In genomic region chr16:74573622-74574021, GRCh38 we compare ENCODE assay signal across 23 cellular contexts. TPM values are rescaled to one million over a fixed set of nuclear protein-coding genes. Genes with fewer than 3 reads are reported as not detected.
DNase-seq lines count a peak whose midpoint lies in the region; ATAC-seq and TF ChIP-seq lines count a peak whose summit lies in the region.
"Had no signal": no experiment of that assay in that cellular context is flagged by ENCODE, and none has a peak within 500 bp of the region (broad histone marks: within the 10 kb centered on the region; RNA-seq: fewer than 3 reads in every experiment).

No MANE protein-coding gene starts in this region.

- no peak for TF ChIP-seq CTCF in activated CD8-positive, alpha-beta T cell treated with anti-CD3 and anti-CD28 coated beads for 36 hours (IDR thresholded peaks at IDR 0.05)
- TF ChIP-seq CTCF in HEK293 (tag by site-specific recombination; IDR thresholded peaks at IDR 0.05) (no peak), WERI-Rb-1 (IDR thresholded peaks at IDR 0.05; ENCODE audit: low read depth, low read length) (no peak), nephron progenitor cell (IDR thresholded peaks at IDR 0.05) (no peak)

- H3K9me3 ChIP-seq in HEK293 (ENCODE audit: control insufficient read depth, insufficient read depth, low read depth, low read length) (no peaks in the 10 kb centered on the region), WERI-Rb-1 (ENCODE audit: severe bottlenecking) (no peaks in the 10 kb centered on the region)
- H3K9me3 ChIP-seq: SK-N-SH, upper lobe of left lung had no signal

- CTCF ChIA-PET in activated CD8-positive, alpha-beta T cell treated with anti-CD3 and anti-CD28 coated beads for 36 hours (lab: Charles Lee), result interaction anchor here (1.2 to 1.9 kb wide), 2 partner anchors 10 to 34 kb away, joined by 3 to 4 read pairs; partner anchors contain the start of gene GLG1
- CTCF ChIA-PET in activated CD8-positive, alpha-beta T cell treated with anti-CD3 and anti-CD28 coated beads, Interleukin-2, amount 10 ng/mL, durations not matched to agents 7 days and 5 days (lab: Charles Lee), result interaction anchor here (0.5 to 1.3 kb wide), 3 partner anchors 12 to 136 kb away, joined by 3 to 9 read pairs (median 5); no protein-coding TSS in a partner anchor
- CTCF ChIA-PET in HEK293 (lab: Yijun Ruan, JAX), result interaction anchor here (0.9 kb wide), 1 partner anchor 20 kb away, joined by 3 read pairs; no protein-coding TSS in a partner anchor

- POLR2A ChIA-PET in activated CD8-positive, alpha-beta T cell treated with anti-CD3 and anti-CD28 coated beads for 36 hours (lab: Charles Lee), result interaction anchor here (0.8 to 0.9 kb wide), 3 partner anchors 14 to 65 kb away, joined by 3 read pairs; no protein-coding TSS in a partner anchor
- POLR2A ChIA-PET in activated CD8-positive, alpha-beta T cell treated with anti-CD3 and anti-CD28 coated beads, Interleukin-2, amount 10 ng/mL, durations not matched to agents 7 days and 5 days (lab: Charles Lee), result no interaction called here
- POLR2A ChIA-PET in HEK293 (lab: Yijun Ruan, JAX), result interaction anchor here (1.1 kb wide), 1 partner anchor 33 kb away, joined by 3 read pairs; the partner anchor contains the start of gene GLG1

- H3K36me3 ChIP-seq in HEK293 (ENCODE audit: control insufficient read depth in 2 of 2, insufficient read depth in 1 of 2, low read length in 2 of 2), result no peaks in the 10 kb centered on the region
- H3K36me3 ChIP-seq in WERI-Rb-1, result no peaks in the 10 kb centered on the region
- H3K36me3 ChIP-seq: upper lobe of left lung had no signal

- H3K4me3 Mint-ChIP-seq in activated CD8-positive, alpha-beta T cell treated with anti-CD3 and anti-CD28 coated beads for 36 hours, result no peak overlapping the region
- H3K4me3 Mint-ChIP-seq in activated CD8-positive, alpha-beta T cell treated with anti-CD3 and anti-CD28 coated beads, Interleukin-2, amount 10 ng/mL, durations not matched to agents 7 days and 5 days, result no peak overlapping the region
- no peak overlapping the region for H3K4me3 Mint-ChIP-seq in nephron progenitor cell
- H3K4me3 Mint-ChIP-seq: B cell had no signal

- H3K27me3 Mint-ChIP-seq in activated CD8-positive, alpha-beta T cell treated with anti-CD3 and anti-CD28 coated beads for 36 hours, result no peaks in the 10 kb centered on the region
- H3K27me3 Mint-ChIP-seq in activated CD8-positive, alpha-beta T cell treated with anti-CD3 and anti-CD28 coated beads, Interleukin-2, amount 10 ng/mL, durations not matched to agents 7 days and 5 days (ENCODE audit: low read depth), result no peaks in the 10 kb centered on the region
- H3K27me3 Mint-ChIP-seq in nephron progenitor cell (ENCODE audit: low read depth, poor library complexity), result no peaks in the 10 kb centered on the region
- H3K27me3 Mint-ChIP-seq: B cell had no signal

- intact Hi-C loops in activated CD8-positive, alpha-beta T cell treated with anti-CD3 and anti-CD28 coated beads for 36 hours (cut with micrococcal nuclease), result no loop called here

- H3K4me1 Mint-ChIP-seq in activated CD8-positive, alpha-beta T cell treated with anti-CD3 and anti-CD28 coated beads for 36 hours (ENCODE audit: low read depth), result peaks cover 66% of the 10 kb centered on the region
- H3K4me1 Mint-ChIP-seq in activated CD8-positive, alpha-beta T cell treated with anti-CD3 and anti-CD28 coated beads, Interleukin-2, amount 10 ng/mL, durations not matched to agents 7 days and 5 days (ENCODE audit: low read depth), result peaks cover 30% of the 10 kb centered on the region
- peaks cover 42% of the 10 kb centered on the region for H3K4me1 Mint-ChIP-seq in nephron progenitor cell

- no peak overlapping the region for H3K27ac ChIP-seq in HEK293 (ENCODE audit: extremely low read depth, low read depth, low read length)
- peak overlapping the region; percentile 23 for H3K27ac ChIP-seq in WERI-Rb-1
- H3K27ac ChIP-seq: skin epidermis, upper lobe of left lung had no signal

- peak overlapping the region; percentile 16 for H3K27ac Mint-ChIP-seq in activated CD8-positive, alpha-beta T cell treated with anti-CD3 and anti-CD28 coated beads for 36 hours
- no peak overlapping the region for H3K27ac Mint-ChIP-seq in activated CD8-positive, alpha-beta T cell treated with anti-CD3 and anti-CD28 coated beads, Interleukin-2, amount 10 ng/mL, durations not matched to agents 7 days and 5 days
- H3K27ac Mint-ChIP-seq in nephron progenitor cell, result peak overlapping the region; percentile 31
- H3K27ac Mint-ChIP-seq: activated T-helper 2 cell treated with anti-CD3 and anti-CD28 coated beads, Interferon-gamma antibody, Interleukin-2, Interleukin-4, amounts not matched to agents 10 μg/mL and 5 μg/mL and 100 μg/mL, durations not matched to agents 14 hours and 24 hours and 36 hours; B cell had no signal

- H3K9me3 Mint-ChIP-seq in activated CD8-positive, alpha-beta T cell treated with anti-CD3 and anti-CD28 coated beads for 36 hours, result no peaks in the 10 kb centered on the region
- no peaks in the 10 kb centered on the region for H3K9me3 Mint-ChIP-seq in activated CD8-positive, alpha-beta T cell treated with anti-CD3 and anti-CD28 coated beads, Interleukin-2, amount 10 ng/mL, durations not matched to agents 7 days and 5 days (ENCODE audit: insufficient read depth)
- no peaks in the 10 kb centered on the region for H3K9me3 Mint-ChIP-seq in nephron progenitor cell
- H3K9me3 Mint-ChIP-seq: activated T-helper 2 cell treated with anti-CD3 and anti-CD28 coated beads, Interferon-gamma antibody, Interleukin-2, Interleukin-4, amounts not matched to agents 10 μg/mL and 5 μg/mL and 100 μg/mL, durations not matched to agents 14 hours and 24 hours and 36 hours had no signal

- H3K27me3 ChIP-seq in WERI-Rb-1 (ENCODE audit: insufficient read depth, low read depth, severe bottlenecking), result no peaks in the 10 kb centered on the region
- H3K27me3 ChIP-seq: upper lobe of left lung had no signal

- H3K36me3 Mint-ChIP-seq in activated CD8-positive, alpha-beta T cell treated with anti-CD3 and anti-CD28 coated beads for 36 hours (ENCODE audit: low read depth), result peaks cover 4% of the 10 kb centered on the region
- peaks cover 10% of the 10 kb centered on the region for H3K36me3 Mint-ChIP-seq in activated CD8-positive, alpha-beta T cell treated with anti-CD3 and anti-CD28 coated beads, Interleukin-2, amount 10 ng/mL, durations not matched to agents 7 days and 5 days (ENCODE audit: low read depth)
- peaks cover 5% of the 10 kb centered on the region for H3K36me3 Mint-ChIP-seq in nephron progenitor cell (ENCODE audit: low read depth)

- no peak for DNase-seq in activated CD8-positive, alpha-beta T cell treated with anti-CD3 and anti-CD28 coated beads for 36 hours
- DNase-seq in activated CD8-positive, alpha-beta T cell treated with anti-CD3 and anti-CD28 coated beads, Interleukin-2, amount 10 ng/mL, durations not matched to agents 7 days and 5 days, result no peak
- DNase-seq in WERI-Rb-1 (peak; percentile 50), nephron progenitor cell (no peak), activated gamma-delta T cell treated with Interleukin-2 at 50 U/mL for 16 hours (no peak)
- DNase-seq in stimulated activated CD4-positive, alpha-beta T cell treated with anti-CD3 and anti-CD28 coated beads, Interleukin-12 subunit alpha, Interleukin-12 subunit beta, amount 100 ng/mL, for 4 hours, result no peak
- DNase-seq in activated CD4-positive, alpha-beta T cell treated with anti-CD3 and anti-CD28 coated beads for 4 hours, result no peak
- DNase-seq: activated CD8-positive, alpha-beta memory T cell treated with anti-CD3 and anti-CD28 coated beads, Interleukin-2, amount 50 U/mL, for 4 hours; Calu3; HCEC 1CT; head of caudate nucleus; kidney glomerular epithelial cell; mammary epithelial cell; NCI-H2081; NCI-H446; occipital lobe; stimulated activated CD4-positive, alpha-beta T cell treated with anti-CD3 and anti-CD28 coated beads, Interleukin-1b, Interleukin-23, amount 100 ng/mL, for 48 hours; upper lobe of left lung had no signal

- no peak for ATAC-seq in activated CD8-positive, alpha-beta T cell treated with anti-CD3 and anti-CD28 coated beads for 36 hours
- ATAC-seq in activated CD8-positive, alpha-beta T cell treated with anti-CD3 and anti-CD28 coated beads, Interleukin-2, amount 10 ng/mL, durations not matched to agents 7 days and 5 days, result no peak

- H3K4me3 ChIP-seq in HEK293 (ENCODE audit: low read depth, low read length), result no peak overlapping the region
- peak overlapping the region; percentile 11 for H3K4me3 ChIP-seq in WERI-Rb-1 (ENCODE audit: low read depth, low read length)
- H3K4me3 ChIP-seq: skin epidermis, upper lobe of left lung had no signal

- H3K4me1 ChIP-seq in HEK293 (ENCODE audit: control insufficient read depth, insufficient read depth, low read length), result peaks cover 13% of the 10 kb centered on the region

TF ChIP-seq in HEK293, 187 proteins besides CTCF, POLR2A, EP300 and RAD21 (continues in another document):
- TF ChIP-seq ZNF704 (tag by site-specific recombination; IDR thresholded peaks at IDR 0.05), result no peak
- TF ChIP-seq ZNF510 (tag by site-specific recombination; IDR thresholded peaks at IDR 0.05; ENCODE audit: insufficient replicate concordance), result no peak
- 0 out of 2 replicates have a peak, but pooled peaks have one; percentile 56 for TF ChIP-seq ZNF692 (tag by site-specific recombination; IDR thresholded peaks at IDR 0.05)
- peak; percentile 56 for TF ChIP-seq GLIS1 (tag by site-specific recombination; IDR thresholded peaks at IDR 0.05)
- peak; percentile 26; the same call in 1 of the 2 replicates for TF ChIP-seq OSR2 (tag by site-specific recombination; IDR thresholded peaks at IDR 0.05)
- no peak for TF ChIP-seq ZNF707 (tag by site-specific recombination; IDR thresholded peaks at IDR 0.05)

RNA-seq across cellular contexts. Expression of gene GLG1, which starts 33.3 kb away (rescaled TPM):
- 10 to 100 TPM; 70.0 to 74.9 TPM for total RNA-seq in activated CD8-positive, alpha-beta T cell treated with anti-CD3 and anti-CD28 coated beads for 36 hours
- total RNA-seq in activated CD8-positive, alpha-beta T cell treated with anti-CD3 and anti-CD28 coated beads, Interleukin-2, amount 10 ng/mL, durations not matched to agents 7 days and 5 days, result 100 to 1,000 TPM; 110 to 112 TPM
